In the genomic region with DNA sequence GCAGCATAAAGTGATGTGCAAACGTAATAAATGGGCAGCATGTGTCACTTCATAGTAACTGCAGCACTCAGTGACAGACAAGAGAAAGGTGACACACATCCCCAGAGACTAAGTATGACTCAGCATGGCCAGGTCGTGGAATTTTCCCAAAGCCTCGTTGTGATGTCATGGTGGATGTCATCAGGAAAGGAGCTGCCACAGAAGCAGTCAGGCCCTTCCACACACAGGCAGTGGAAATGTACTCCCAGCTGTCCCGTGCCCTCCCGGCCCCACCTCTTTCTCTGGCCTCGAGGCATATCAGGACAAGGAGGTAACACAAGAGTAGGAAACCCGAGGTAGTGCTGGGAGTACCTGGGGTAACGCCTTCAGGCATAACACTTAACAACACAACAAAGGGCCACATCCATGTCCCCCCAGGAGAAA, we compare ENCODE assay signal across 9 cellular contexts. TPM values are rescaled to one million over a fixed set of nuclear protein-coding genes. Genes with fewer than 3 reads are reported as not detected.
A peak's percentile ranks its signal among the peaks of the same experiment; 100 is the strongest.
DNase-seq lines count a peak whose midpoint lies in the region; FAIRE-seq and TF ChIP-seq lines count a peak whose summit lies in the region.
"Had no signal": no experiment of that assay in that cellular context is flagged by ENCODE, and none has a peak within 500 bp of the region (broad histone marks: within the 10 kb centered on the region; RNA-seq: fewer than 3 reads in every experiment).

No MANE protein-coding gene starts in this region.

- FAIRE-seq in H54 (lab: Jason Lieb, UNC) (peak; percentile 33), keratinocyte (lab: Jason Lieb, UNC) (peak; percentile 13)

- in situ Hi-C loops in KBM-7 (cut with MboI; ENCODE audit: low pct_unique_long_range_greater_than_20kb, low sequenced_read_pairs) = no loop called here

- TF ChIP-seq POLR2A in H54 (IDR thresholded peaks at IDR 0.05; ENCODE audit: low read depth, low read length) = 0 out of 2 replicates have a peak, but pooled peaks have one; percentile 12

- TF ChIP-seq CTCF in keratinocyte (optimal IDR thresholded peaks at IDR 0.05 in 1 of 3, IDR thresholded peaks at IDR 0.05 in 1 of 3, conservative IDR thresholded peaks at IDR 0.05 in 1 of 3; ENCODE audit: extremely low read depth in 1 of 3, insufficient read depth in 2 of 3, low read length in 3 of 3) = no peak

- H3K9me1 ChIP-seq in keratinocyte (ENCODE audit: control insufficient read depth, extremely low read depth, insufficient read depth, low read length) = no peaks in the 10 kb centered on the region

- H2AFZ ChIP-seq in keratinocyte (ENCODE audit: control insufficient read depth, low read length) = no peak overlapping the region

- H3K9ac ChIP-seq in keratinocyte (ENCODE audit: control insufficient read depth, extremely low read depth, insufficient read depth, low read length) = no peak overlapping the region

- peaks cover 0 to 5% of the 10 kb centered on the region in 2 experiments for H3K36me3 ChIP-seq in keratinocyte (ENCODE audit: control insufficient read depth in 2 of 2, extremely low read depth in 1 of 2, insufficient read depth in 2 of 2, low read length in 2 of 2)

- H4K20me1 ChIP-seq in keratinocyte (ENCODE audit: control insufficient read depth, extremely low read depth, insufficient read depth, low read length) = peaks cover 2% of the 10 kb centered on the region

- H3K9me3 ChIP-seq in keratinocyte (ENCODE audit: control insufficient read depth, low read depth, low read length) = no peaks in the 10 kb centered on the region

- dilution Hi-C loops in keratinocyte (cut with MboI; ENCODE audit: extremely low pct_ligation_motif_present, low sequenced_read_pairs) = no loop called here

- DNase-seq in A172 (ENCODE audit: low spot score) (peak; percentile 91), H54 (ENCODE audit: insufficient read length, low spot score) (peak; percentile 82), keratinocyte (ENCODE audit: low read depth, low spot score) (peak; percentile 72), substantia nigra (lab: John Stamatoyannopoulos, UW) (peak in 9 of 49 donors; percentile 2 to 69 (median 28)), NCI-H128 (lab: John Stamatoyannopoulos, UW; ENCODE audit: unreplicated experiment) (no peak), mesenteric fat pad (ENCODE audit: low spot score) (no peak), KBM-7 (no peak)
- peak; percentile 7 to 17 for DNase-seq in activated CD4-positive, alpha-beta T cell treated with anti-CD3 and anti-CD28 coated beads, Interleukin-2, amount 50 U/mL, for 4 hours

- H3K27me3 ChIP-seq in keratinocyte (ENCODE audit: control insufficient read depth, extremely low read depth, insufficient read depth, low read length) = no peaks in the 10 kb centered on the region

- no peak overlapping the region for H3K4me3 ChIP-seq in keratinocyte (ENCODE audit: control insufficient read depth in 2 of 3, extremely low read depth in 1 of 3, insufficient read depth in 2 of 3, low read depth in 1 of 3, low read length in 3 of 3)
- H3K4me3 ChIP-seq: skin epidermis had no signal

- peak overlapping the region; percentile 17 for H3K4me2 ChIP-seq in keratinocyte (ENCODE audit: control insufficient read depth, extremely low read depth, insufficient read depth, low read depth, low read length)

- H3K27ac ChIP-seq in keratinocyte (ENCODE audit: control insufficient read depth, insufficient read depth, low read length) = no peak overlapping the region
- peak overlapping the region; percentile 16 for H3K27ac ChIP-seq in substantia nigra (ENCODE audit: low read depth, low read length, poor library complexity, severe bottlenecking)
- H3K27ac ChIP-seq: skin epidermis had no signal

- peaks cover 9% of the 10 kb centered on the region for H3K4me1 ChIP-seq in keratinocyte (ENCODE audit: control insufficient read depth, extremely low read depth, insufficient read depth, low read length)

- H3K79me2 ChIP-seq in keratinocyte (ENCODE audit: control insufficient read depth, insufficient read depth, low read length) = no peaks in the 10 kb centered on the region

RNA-seq across cellular contexts. Expression of gene PC, which starts 8.1 kb away (rescaled TPM):
- 6.8 and 8.6 TPM in 2 replicates for total RNA-seq in A172 (2014; rRNA removed; shearing (Covaris generic))
- 13.3 to 23.2 TPM (median 17.0 TPM) in 3 replicates for polyA plus RNA-seq in keratinocyte
- polyA plus RNA-seq in keratinocyte (2011; ENCODE audit: low read depth) = 6.8 TPM
- 6.1 and 15.8 TPM in 2 replicates for polyA plus RNA-seq in keratinocyte (2011; cell fraction: cytosol; rRNA removed)
- polyA plus RNA-seq in keratinocyte (2011; cell fraction: nucleus; rRNA removed) = 41.2 and 55.4 TPM in 2 replicates
- polyA plus RNA-seq in keratinocyte (2012; ENCODE audit: low replicate concordance) = 9.4 and 43.5 TPM in 2 replicates
- 25.0 to 87.4 TPM (median 26.8 TPM) in 3 replicates for polyA minus RNA-seq in keratinocyte
- polyA minus RNA-seq in keratinocyte (2011; cell fraction: cytosol; rRNA and poly(A)+ RNA removed) = 40.7 TPM
- polyA minus RNA-seq in keratinocyte (2011; cell fraction: nucleus; rRNA and poly(A)+ RNA removed) = 43.2 and 49.5 TPM in 2 replicates
- 220 TPM for total RNA-seq in mesenteric fat pad

RNA-seq across cellular contexts. Expression of gene C11orf86, which starts 25.0 kb away (rescaled TPM):
- total RNA-seq in A172 (2014; rRNA removed; shearing (Covaris generic)) = not detected in 2 replicates
- not detected in 3 replicates for polyA plus RNA-seq in keratinocyte
- not detected for polyA plus RNA-seq in keratinocyte (2011; ENCODE audit: low read depth)
- polyA plus RNA-seq in keratinocyte (2011; cell fraction: cytosol; rRNA removed) = not detected in 2 replicates
- not detected in 2 replicates for polyA plus RNA-seq in keratinocyte (2011; cell fraction: nucleus; rRNA removed)
- not detected in 2 replicates for polyA plus RNA-seq in keratinocyte (2012; ENCODE audit: low replicate concordance)
- polyA minus RNA-seq in keratinocyte = not detected in 3 replicates
- polyA minus RNA-seq in keratinocyte (2011; cell fraction: cytosol; rRNA and poly(A)+ RNA removed) = not detected
- polyA minus RNA-seq in keratinocyte (2011; cell fraction: nucleus; rRNA and poly(A)+ RNA removed) = not detected in 2 replicates
- total RNA-seq in mesenteric fat pad = 0.64 TPM

Comparison
In these comparisons a context has a peak if more than half of its experiments do, and no peak if none do; other contexts are left out.
1. DNase-seq: peak in A172 (single experiment), H54 (single experiment), activated CD4-positive, alpha-beta T cell treated with anti-CD3 and anti-CD28 coated beads, Interleukin-2, amount 50 U/mL, for 4 hours (2 of 2) and keratinocyte (single experiment); none in NCI-H128 (single experiment), mesenteric fat pad (single experiment) and KBM-7 (single experiment).
2. RNA of gene PC, which starts 8.1 kb away (total RNA-seq): 220 TPM in mesenteric fat pad (single experiment); 6.8 to 8.6 TPM in A172; every median in the first group is over 10 times any median in the second.